ENCODE assay signal across 1 cellular context in the genomic region with DNA sequence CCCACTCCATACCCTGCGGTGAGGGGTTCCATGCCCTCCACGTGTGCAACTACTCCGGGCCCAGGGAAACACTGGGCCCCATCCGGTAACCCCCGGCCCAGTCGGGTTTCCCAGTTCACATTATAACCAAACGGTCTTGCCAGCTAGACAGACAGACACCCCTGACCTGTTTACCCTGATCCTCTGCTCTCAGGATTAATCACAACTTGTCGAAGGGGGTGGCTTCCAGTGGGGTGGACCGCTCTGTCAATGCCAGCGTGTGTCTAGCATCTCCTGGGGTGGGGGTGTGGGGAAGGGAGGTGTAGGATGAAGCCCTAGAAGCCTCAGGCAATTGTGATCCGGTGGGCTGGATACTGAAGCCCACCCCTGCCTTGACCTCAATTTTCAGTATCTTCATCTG.
TF ChIP-seq lines count a peak whose summit lies in the region.

No MANE protein-coding gene starts in this region.

TF ChIP-seq in SK-N-SH treated with all-trans-retinoic acid at 6 μM for 48 hours, 23 proteins besides CTCF, POLR2A, EP300 and RAD21 (continued from another document):
- TF ChIP-seq, protein P1, sequence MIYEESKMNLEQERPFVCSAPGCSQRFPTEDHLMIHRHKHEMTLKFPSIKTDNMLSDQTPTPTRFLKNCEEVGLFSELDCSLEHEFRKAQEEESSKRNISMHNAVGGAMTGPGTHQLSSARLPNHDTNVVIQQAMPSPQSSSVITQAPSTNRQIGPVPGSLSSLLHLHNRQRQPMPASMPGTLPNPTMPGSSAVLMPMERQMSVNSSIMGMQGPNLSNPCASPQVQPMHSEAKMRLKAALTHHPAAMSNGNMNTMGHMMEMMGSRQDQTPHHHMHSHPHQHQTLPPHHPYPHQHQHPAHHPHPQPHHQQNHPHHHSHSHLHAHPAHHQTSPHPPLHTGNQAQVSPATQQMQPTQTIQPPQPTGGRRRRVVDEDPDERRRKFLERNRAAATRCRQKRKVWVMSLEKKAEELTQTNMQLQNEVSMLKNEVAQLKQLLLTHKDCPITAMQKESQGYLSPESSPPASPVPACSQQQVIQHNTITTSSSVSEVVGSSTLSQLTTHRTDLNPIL (CRISPR knock-in tag; IDR thresholded peaks at IDR 0.05; ENCODE audit: low read depth): no peak
- TF ChIP-seq TOX (CRISPR knock-in tag; IDR thresholded peaks at IDR 0.05; ENCODE audit: borderline replicate concordance) (no peak), ISL1 (CRISPR knock-in tag; IDR thresholded peaks at IDR 0.05) (no peak), ZFP3 (CRISPR knock-in tag; IDR thresholded peaks at IDR 0.05) (no peak), ESRRG (CRISPR knock-in tag; IDR thresholded peaks at IDR 0.05) (no peak), ZFP30 (CRISPR knock-in tag; IDR thresholded peaks at IDR 0.05) (no peak), ZNF70 (CRISPR knock-in tag; IDR thresholded peaks at IDR 0.05) (no peak)
- TF ChIP-seq, protein P2, sequence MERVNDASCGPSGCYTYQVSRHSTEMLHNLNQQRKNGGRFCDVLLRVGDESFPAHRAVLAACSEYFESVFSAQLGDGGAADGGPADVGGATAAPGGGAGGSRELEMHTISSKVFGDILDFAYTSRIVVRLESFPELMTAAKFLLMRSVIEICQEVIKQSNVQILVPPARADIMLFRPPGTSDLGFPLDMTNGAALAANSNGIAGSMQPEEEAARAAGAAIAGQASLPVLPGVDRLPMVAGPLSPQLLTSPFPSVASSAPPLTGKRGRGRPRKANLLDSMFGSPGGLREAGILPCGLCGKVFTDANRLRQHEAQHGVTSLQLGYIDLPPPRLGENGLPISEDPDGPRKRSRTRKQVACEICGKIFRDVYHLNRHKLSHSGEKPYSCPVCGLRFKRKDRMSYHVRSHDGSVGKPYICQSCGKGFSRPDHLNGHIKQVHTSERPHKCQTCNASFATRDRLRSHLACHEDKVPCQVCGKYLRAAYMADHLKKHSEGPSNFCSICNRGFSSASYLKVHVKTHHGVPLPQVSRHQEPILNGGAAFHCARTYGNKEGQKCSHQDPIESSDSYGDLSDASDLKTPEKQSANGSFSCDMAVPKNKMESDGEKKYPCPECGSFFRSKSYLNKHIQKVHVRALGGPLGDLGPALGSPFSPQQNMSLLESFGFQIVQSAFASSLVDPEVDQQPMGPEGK (CRISPR knock-in tag; IDR thresholded peaks at IDR 0.05; ENCODE audit: borderline replicate concordance): no peak
